In the genomic region with DNA sequence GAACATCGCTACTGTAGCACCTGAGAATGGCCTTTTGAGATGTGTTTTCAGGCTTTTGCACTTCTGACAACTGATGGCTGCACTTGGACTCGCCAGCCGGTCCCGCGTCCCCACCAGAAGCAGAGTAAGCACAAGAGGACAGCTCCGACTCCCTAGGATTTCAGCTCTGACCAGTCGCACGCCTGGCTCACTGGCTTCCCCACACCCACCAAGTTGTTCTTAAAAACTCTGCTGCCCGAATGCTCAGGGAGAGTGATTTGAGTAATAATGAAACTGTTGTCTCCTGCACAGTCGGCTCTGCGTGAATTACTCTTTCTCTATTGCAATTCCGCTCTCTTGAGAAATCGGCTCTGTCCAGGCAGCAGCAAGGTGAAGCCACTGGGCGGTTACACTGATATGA, we compare ENCODE assay signal across 23 cellular contexts. TPM values are rescaled to one million over a fixed set of nuclear protein-coding genes. Genes with fewer than 3 reads are reported as not detected.
"Had no signal": no experiment of that assay in that cellular context is flagged by ENCODE, and none has a peak within 500 bp of the region (broad histone marks: within the 10 kb centered on the region; RNA-seq: fewer than 3 reads in every experiment).

No MANE protein-coding gene starts in this region.

- H3K27ac Mint-ChIP-seq: activated CD4-positive, alpha-beta T cell treated with anti-CD3 and anti-CD28 coated beads, Interleukin-2, amount 10 ng/mL, durations not matched to agents 7 days and 5 days; activated CD8-positive, alpha-beta T cell treated with anti-CD3 and anti-CD28 coated beads, Interleukin-2, amount 10 ng/mL, durations not matched to agents 7 days and 5 days; activated naive CD8-positive, alpha-beta T cell treated with anti-CD3 and anti-CD28 coated beads, Interleukin-2, amount 10 ng/mL, durations not matched to agents 7 days and 5 days; activated T-cell treated with anti-CD3 and anti-CD28 coated beads, Interleukin-2, amount 50 U/mL, for 24 hours; activated T-helper 2 cell treated with anti-CD3 and anti-CD28 coated beads, Interferon-gamma antibody, Interleukin-2, Interleukin-4, amounts not matched to agents 10 μg/mL and 5 μg/mL and 100 μg/mL, durations not matched to agents 14 hours and 24 hours and 36 hours; nephron had no signal

- H2AFZ ChIP-seq: hepatocyte had no signal

- H3K4me3 ChIP-seq: dorsolateral prefrontal cortex, hepatocyte, lung, thyroid gland had no signal

- H3K9me3 ChIP-seq: thyroid gland had no signal

- H3K27ac ChIP-seq: dorsolateral prefrontal cortex, foreskin keratinocyte, hepatocyte, thyroid gland had no signal

- H3K79me2 ChIP-seq: hepatocyte had no signal

- H3K27me3 Mint-ChIP-seq: activated naive CD8-positive, alpha-beta T cell treated with anti-CD3 and anti-CD28 coated beads, Interleukin-2, amount 10 ng/mL, durations not matched to agents 7 days and 5 days had no signal

- H3K9me3 Mint-ChIP-seq: activated naive CD8-positive, alpha-beta T cell treated with anti-CD3 and anti-CD28 coated beads, Interleukin-2, amount 10 ng/mL, durations not matched to agents 7 days and 5 days; activated T-cell treated with anti-CD3 and anti-CD28 coated beads, Interleukin-2, amount 50 U/mL, for 24 hours; activated T-helper 2 cell treated with anti-CD3 and anti-CD28 coated beads, Interferon-gamma antibody, Interleukin-2, Interleukin-4, amounts not matched to agents 10 μg/mL and 5 μg/mL and 100 μg/mL, durations not matched to agents 14 hours and 24 hours and 36 hours had no signal

- ATAC-seq: activated CD8-positive, alpha-beta T cell treated with anti-CD3 and anti-CD28 coated beads, Interleukin-2, amount 10 ng/mL, durations not matched to agents 7 days and 5 days; foreskin keratinocyte; left lobe of liver had no signal

- H3K36me3 ChIP-seq: thyroid gland had no signal

- H3K4me1 Mint-ChIP-seq: nephron had no signal

- DNase-seq: activated CD4-positive, alpha-beta T cell treated with anti-CD3 and anti-CD28 coated beads, Interleukin-2, amount 10 ng/mL, durations not matched to agents 7 days and 5 days; activated CD8-positive, alpha-beta T cell treated with anti-CD3 and anti-CD28 coated beads, Interleukin-2, amount 10 ng/mL, durations not matched to agents 7 days and 5 days; activated naive CD4-positive, alpha-beta T cell treated with Interleukin-2 at 50 U/mL for 16 hours; activated naive CD8-positive, alpha-beta T cell treated with anti-CD3 and anti-CD28 coated beads, Interleukin-2, amount 10 ng/mL, durations not matched to agents 7 days and 5 days; activated T-cell treated with anti-CD3 and anti-CD28 coated beads, Interleukin-2, amount 50 U/mL, for 24 hours; amygdala; caudate nucleus; dorsolateral prefrontal cortex; foreskin keratinocyte; kidney; occipital lobe; retina; stimulated activated CD4-positive, alpha-beta T cell treated with anti-CD3 and anti-CD28 coated beads, Interleukin-12 subunit alpha, Interleukin-12 subunit beta, amount 100 ng/mL, for 4 hours; stimulated activated CD4-positive, alpha-beta T cell treated with anti-CD3 and anti-CD28 coated beads, Interleukin-1b, Interleukin-23, amount 100 ng/mL, for 48 hours; stimulated activated naive CD4-positive, alpha-beta T cell treated with Interleukin-2 at 50 U/mL for 16 hours; T1000; thyroid gland had no signal

- H3K4me1 ChIP-seq: foreskin keratinocyte, thyroid gland had no signal

- H3K4me2 ChIP-seq: hepatocyte had no signal

- H3K27me3 ChIP-seq: dorsolateral prefrontal cortex, foreskin keratinocyte, hepatocyte, thyroid gland had no signal

- H3K36me3 Mint-ChIP-seq: activated naive CD8-positive, alpha-beta T cell treated with anti-CD3 and anti-CD28 coated beads, Interleukin-2, amount 10 ng/mL, durations not matched to agents 7 days and 5 days had no signal

- H3K4me3 Mint-ChIP-seq: activated CD4-positive, alpha-beta T cell treated with anti-CD3 and anti-CD28 coated beads, Interleukin-2, amount 10 ng/mL, durations not matched to agents 7 days and 5 days; activated CD8-positive, alpha-beta T cell treated with anti-CD3 and anti-CD28 coated beads, Interleukin-2, amount 10 ng/mL, durations not matched to agents 7 days and 5 days; activated naive CD8-positive, alpha-beta T cell treated with anti-CD3 and anti-CD28 coated beads, Interleukin-2, amount 10 ng/mL, durations not matched to agents 7 days and 5 days; activated T-cell treated with anti-CD3 and anti-CD28 coated beads, Interleukin-2, amount 50 U/mL, for 24 hours; mesothelial cell of epicardium; nephron had no signal

RNA-seq across cellular contexts. Expression of gene NLRP3, which starts 40.2 kb away (rescaled TPM):
- polyA plus RNA-seq: hepatocyte had no signal
